In genomic region chr18:3726241-3726951, GRCh38 we compare ENCODE assay signal across 16 cellular contexts.
DNase-seq lines count a peak whose midpoint lies in the region; ATAC-seq and FAIRE-seq lines count a peak whose summit lies in the region.
"Had no signal": no experiment of that assay in that cellular context is flagged by ENCODE, and none has a peak within 500 bp of the region (broad histone marks: within the 10 kb centered on the region; RNA-seq: fewer than 3 reads in every experiment).

No MANE protein-coding gene starts in this region.

- peak; percentile 30 to 59 for DNase-seq in AML-193 (lab: John Stamatoyannopoulos, UW)
- DNase-seq in NCI-H1092 (lab: John Stamatoyannopoulos, UW): peak; percentile 66
- DNase-seq in NCI-H69 (lab: John Stamatoyannopoulos, UW): peak; percentile 92
- DNase-seq in H4 (ENCODE audit: low spot score): no peak
- no peak for DNase-seq in SKM-1 (lab: John Stamatoyannopoulos, UW; ENCODE audit: unreplicated experiment)
- DNase-seq: ACHN; activated CD4-positive, alpha-beta T cell treated with anti-CD3 and anti-CD28 coated beads, Interleukin-2, amount 50 U/mL, for 1 hour; DMS 273 treated with DMSO at 0.1 percent for 48 hours; mesenchymal stem cell; pancreas; trophoblast cell had no signal

- ATAC-seq in GM18511 (IDR thresholded peaks at IDR 0.05; ENCODE audit: unreplicated experiment): no peak
- no peak for ATAC-seq in HG02938 (IDR thresholded peaks at IDR 0.05; ENCODE audit: unreplicated experiment)
- ATAC-seq: Panc1 had no signal

- peak; percentile 80 for FAIRE-seq in islet of Langerhans (lab: Jason Lieb, UNC)
- FAIRE-seq: GM19239, pancreas had no signal

Comparison
In these comparisons a context has a peak if more than half of its experiments do, and no peak if none do; other contexts are left out.
1. DNase-seq: peak in AML-193 (2 of 2), NCI-H1092 (single experiment) and NCI-H69 (single experiment); none in H4 (single experiment) and SKM-1 (single experiment).